In genomic region chr19:54159352-54160181, GRCh38 we compare ENCODE assay signal across 8 cellular contexts. TPM values are rescaled to one million over a fixed set of nuclear protein-coding genes. Genes with fewer than 3 reads are reported as not detected.
DNase-seq lines count a peak whose midpoint lies in the region; ATAC-seq and TF ChIP-seq lines count a peak whose summit lies in the region.

Gene LENG1, minus strand, starts transcription at chr19:54159721. Its CDS starts 26 bp downstream, at chr19:54159695.

- H3K79me2 ChIP-seq in smooth muscle cell (ENCODE audit: low read depth) = peaks cover 6% of the 10 kb centered on the region

- H3K9ac ChIP-seq in smooth muscle cell (ENCODE audit: low read depth) = peak within 1 kb of the TSS; percentile 91

- CTCF ChIA-PET in AG04450 (lab: Charles Lee) = interaction anchor here (0.7 to 1.7 kb wide), 4 partner anchors 10 to 29 kb away, joined by 3 to 6 read pairs (median 4); partner anchors contain the start of genes CNOT3 and TMC4

- peak within 1 kb of the TSS; percentile 97 for H3K27ac ChIP-seq in AG04450 (ENCODE audit: low read depth, low read length)
- H3K27ac ChIP-seq in smooth muscle cell (ENCODE audit: low read depth) = peak within 1 kb of the TSS; percentile 90

- POLR2A ChIA-PET in AG04450 (lab: Yijun Ruan, JAX) = interaction anchor here (0.9 to 2.5 kb wide), 9 partner anchors 9 to 289 kb away, joined by 3 to 16 read pairs (median 5); partner anchors contain the start of genes CNOT3, LENG8, MBOAT7 and PRPF31

- peak within 1 kb of the TSS; percentile 89 for H3K4me2 ChIP-seq in smooth muscle cell

- H3K27me3 ChIP-seq in AG04450 (ENCODE audit: control insufficient read depth, insufficient read depth, low read length) (no peaks in the 10 kb centered on the region), smooth muscle cell (ENCODE audit: low read depth) (no peaks in the 10 kb centered on the region)

- peak within 1 kb of the TSS; percentile 82 for H2AFZ ChIP-seq in smooth muscle cell (ENCODE audit: low read depth)

- peaks cover 11% of the 10 kb centered on the region for H3K4me1 ChIP-seq in smooth muscle cell (ENCODE audit: low read depth)

- H3K9me3 ChIP-seq in AG04450 (ENCODE audit: control insufficient read depth, insufficient read depth, low read length) (peaks cover 11% of the 10 kb centered on the region; the same call in 1 of the 2 replicates), smooth muscle cell (replicated peaks; ENCODE audit: low read depth) (no peaks in the 10 kb centered on the region)

- TF ChIP-seq CTCF in AG04450 (IDR thresholded peaks at IDR 0.05; ENCODE audit: low read depth, low read length) (peak; percentile 31), WI38 (IDR thresholded peaks at IDR 0.05; ENCODE audit: low read depth, low read length) (0 out of 2 replicates have a peak, but pooled peaks have one; percentile 6), cardiac fibroblast (IDR thresholded peaks at IDR 0.05; ENCODE audit: low read depth, low read length) (peak; percentile 11), smooth muscle cell (IDR thresholded peaks at IDR 0.05; ENCODE audit: borderline replicate concordance, insufficient read depth, poor library complexity, severe bottlenecking) (peak; percentile 33)

- under 1% methylated on average over 63 of the region's 72 CpGs for WGBS in smooth muscle cell (ENCODE audit: low lambda C conversion rate)

- H3F3A ChIP-seq in smooth muscle cell (ENCODE audit: low read depth) = peaks cover 19% of the 10 kb centered on the region

- DNase-seq in AG04450 (ENCODE audit: low read depth, low spot score) (peak; percentile 100), NCI-H2196 treated with DMSO at 0.1 percent for 48 hours (lab: John Stamatoyannopoulos, UW; ENCODE audit: unreplicated experiment) (peak; percentile 99), cardiac fibroblast (ENCODE audit: low read depth in 2 of 2) (peak; percentile 100), iPS-NIHi7 (ENCODE audit: extremely low spot score) (peak; percentile 97), smooth muscle cell (lab: John Stamatoyannopoulos, UW; ENCODE audit: unreplicated experiment) (peak; percentile 87)

- ATAC-seq in GM18873 (IDR thresholded peaks at IDR 0.05; ENCODE audit: low FRiP score, unreplicated experiment) (peak; percentile 94), HG03139 (IDR thresholded peaks at IDR 0.05; ENCODE audit: unreplicated experiment) (peak; percentile 91)

- H3K4me3 ChIP-seq in AG04450 (ENCODE audit: low read depth, low read length) = peak within 1 kb of the TSS; percentile 97
- H3K4me3 ChIP-seq in WI38 (ENCODE audit: low read depth, low read length) = peak within 1 kb of the TSS; percentile 73
- peak within 1 kb of the TSS; percentile 73 to 80 for H3K4me3 ChIP-seq in cardiac fibroblast (replicated peaks in 1 of 2; ENCODE audit: low read depth in 2 of 2, low read length in 2 of 2)
- H3K4me3 ChIP-seq in smooth muscle cell = peak within 1 kb of the TSS; percentile 67

- H3K36me3 ChIP-seq in smooth muscle cell (ENCODE audit: low read depth) = no peaks in the 10 kb centered on the region

- H4K20me1 ChIP-seq in smooth muscle cell (ENCODE audit: low read depth) = no peaks in the 10 kb centered on the region

RNA-seq across cellular contexts. Expression of gene LENG1, which starts in this region (rescaled TPM):
- 3.0 and 3.3 TPM in 2 replicates for polyA plus RNA-seq in AG04450 (2011; rRNA removed)
- 0.37 and 0.56 TPM in 2 replicates for polyA minus RNA-seq in AG04450 (2011; rRNA and poly(A)+ RNA removed)
- total RNA-seq in smooth muscle cell = 3.2 and 10.9 TPM in 2 replicates
- 14.1 and 17.6 TPM in 2 replicates for polyA plus RNA-seq in smooth muscle cell

Comparison
In these comparisons a context has a peak if more than half of its experiments do, and no peak if none do; other contexts are left out.
1. Peak in every context shown above with its lines: DNase-seq, ATAC-seq, H3K4me3 ChIP-seq and H3K27ac ChIP-seq.